In the genomic region with DNA sequence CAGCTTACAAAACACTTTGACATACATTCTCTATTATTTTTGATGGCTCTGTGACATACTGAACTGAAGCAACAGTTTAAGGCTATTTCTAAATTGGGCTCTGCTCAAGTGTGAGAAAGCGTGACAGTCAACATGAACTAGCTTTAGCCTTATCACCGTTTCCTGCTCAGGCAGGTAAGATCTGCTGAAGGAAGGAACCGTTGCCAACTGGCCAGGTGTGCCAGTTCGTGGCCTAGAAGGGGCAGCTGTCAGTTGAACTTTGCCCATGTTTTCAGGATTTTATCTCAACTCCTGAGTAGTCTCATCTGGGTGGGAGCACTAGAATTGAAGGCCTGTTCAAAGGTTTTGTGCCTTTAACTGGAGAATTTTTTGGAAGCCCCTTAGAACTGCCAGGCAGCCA, we compare ENCODE assay signal across 8 cellular contexts.
DNase-seq lines count a peak whose midpoint lies in the region; ATAC-seq and TF ChIP-seq lines count a peak whose summit lies in the region.

No MANE protein-coding gene starts in this region.

- H3K4me1 Mint-ChIP-seq in Caco-2 (ENCODE audit: low read depth, unreplicated experiment) (peaks cover 14% of the 10 kb centered on the region), naive B cell (peaks cover 71 to 94% (median 85%) of the 10 kb centered on the region in 3 donors)
- peaks cover 57% of the 10 kb centered on the region for H3K4me1 Mint-ChIP-seq in activated T-helper 17 cell treated with anti-CD3 and anti-CD28 coated beads, Interleukin-2, amount 50 U/mL, for 72 hours

- H3K27me3 ChIP-seq in Caco-2 (replicated peaks; ENCODE audit: control insufficient read depth, insufficient read depth, low read length): no peaks in the 10 kb centered on the region
- no peaks in the 10 kb centered on the region for H3K27me3 ChIP-seq in Karpas-422 (ENCODE audit: low read length)

- no peaks in the 10 kb centered on the region for H3K79me2 ChIP-seq in Karpas-422 (ENCODE audit: low read length)

- peak overlapping the region; percentile 46 for H3K27ac Mint-ChIP-seq in Caco-2 (ENCODE audit: unreplicated experiment)
- peak overlapping the region; percentile 86 for H3K27ac Mint-ChIP-seq in activated T-helper 17 cell treated with anti-CD3 and anti-CD28 coated beads, Interleukin-2, amount 50 U/mL, for 72 hours
- H3K27ac Mint-ChIP-seq in naive B cell: peak overlapping the region in 5 of 6 donors; percentile 84 to 99 (median 92)

- no peak for TF ChIP-seq POLR2A in GM18505 (IDR thresholded peaks at IDR 0.05; ENCODE audit: borderline replicate concordance, extremely low read depth, insufficient read depth, insufficient read length)

- no peak for TF ChIP-seq CTCF in Caco-2 (IDR thresholded peaks at IDR 0.05; ENCODE audit: insufficient read depth in 1 of 2, low read depth in 1 of 2, low read length in 1 of 2, severe bottlenecking in 1 of 2, unreplicated experiment in 1 of 2)

- H3K4me3 ChIP-seq in Caco-2 (ENCODE audit: low read depth, low read length): no peak overlapping the region
- no peak overlapping the region for H3K4me3 ChIP-seq in Karpas-422 (ENCODE audit: low read length)

- H3K36me3 Mint-ChIP-seq in Caco-2 (ENCODE audit: insufficient read depth, unreplicated experiment): no peaks in the 10 kb centered on the region
- H3K36me3 Mint-ChIP-seq in activated T-helper 17 cell treated with anti-CD3 and anti-CD28 coated beads, Interleukin-2, amount 50 U/mL, for 72 hours (ENCODE audit: low read depth): peaks cover 29% of the 10 kb centered on the region
- H3K36me3 Mint-ChIP-seq in naive B cell: peaks cover 0 to 8% of the 10 kb centered on the region in 2 donors

- ATAC-seq in HG03175 (IDR thresholded peaks at IDR 0.05; ENCODE audit: unreplicated experiment) (peak; percentile 23), naive B cell (ENCODE audit: low read depth in 2 of 2) (peak in 1 of 2 donors; percentile 14), GM18505 (IDR thresholded peaks at IDR 0.05; ENCODE audit: unreplicated experiment) (no peak)
- ATAC-seq in activated T-helper 17 cell treated with anti-CD3 and anti-CD28 coated beads, Interleukin-2, amount 50 U/mL, for 72 hours (replicated peaks): no peak

- POLR2A ChIA-PET in Caco-2 (lab: Charles Lee): no interaction called here

- H3K9me2 ChIP-seq in Karpas-422 (replicated peaks; ENCODE audit: insufficient read depth, low read length): no peaks in the 10 kb centered on the region

- H3K4me1 ChIP-seq in Caco-2 (peaks cover 18% of the 10 kb centered on the region), Karpas-422 (ENCODE audit: low read length) (peaks cover 15% of the 10 kb centered on the region)

- H3K27me3 Mint-ChIP-seq in Caco-2 (ENCODE audit: insufficient read depth, unreplicated experiment): no peaks in the 10 kb centered on the region
- no peaks in the 10 kb centered on the region for H3K27me3 Mint-ChIP-seq in activated T-helper 17 cell treated with anti-CD3 and anti-CD28 coated beads, Interleukin-2, amount 50 U/mL, for 72 hours
- no peaks in the 10 kb centered on the region for H3K27me3 Mint-ChIP-seq in naive B cell

- no peak overlapping the region for H2AFZ ChIP-seq in Karpas-422 (ENCODE audit: low read length)

- intact Hi-C loops in Caco-2 (cut with micrococcal nuclease; ENCODE audit: unreplicated experiment): no loop called here

- CTCF ChIA-PET in Caco-2 (lab: Charles Lee): no interaction called here

- H3K27ac ChIP-seq in Karpas-422 (ENCODE audit: low read length): no peak overlapping the region

- no peaks in the 10 kb centered on the region for H3K36me3 ChIP-seq in Caco-2 (ENCODE audit: control insufficient read depth, insufficient read depth, low read length)
- H3K36me3 ChIP-seq in Karpas-422 (ENCODE audit: insufficient read depth, low read length): no peaks in the 10 kb centered on the region

- no peak overlapping the region for H3K9ac ChIP-seq in Karpas-422 (ENCODE audit: low read length)

- no peak for DNase-seq in Caco-2
- peak; percentile 21 for DNase-seq in naive B cell
- no peak for DNase-seq in DMS 273 treated with DMSO at 0.1 percent for 48 hours (lab: John Stamatoyannopoulos, UW)
- no peak for DNase-seq in Karpas-422
- DNase-seq in GF-D8 (lab: John Stamatoyannopoulos, UW): no peak

- H4K20me1 ChIP-seq in Karpas-422 (ENCODE audit: insufficient read depth, low read depth, low read length): no peaks in the 10 kb centered on the region; the same call in 1 of the 2 replicates

- H3K4me2 ChIP-seq in Karpas-422 (ENCODE audit: low read depth, low read length, poor library complexity, severe bottlenecking): no peak overlapping the region

- H3K4me3 Mint-ChIP-seq in Caco-2 (ENCODE audit: unreplicated experiment) (no peak overlapping the region), naive B cell (peak overlapping the region in 7 of 8 donors; percentile 28 to 79 (median 61))
- peak overlapping the region; percentile 77 for H3K4me3 Mint-ChIP-seq in activated T-helper 17 cell treated with anti-CD3 and anti-CD28 coated beads, Interleukin-2, amount 50 U/mL, for 72 hours

- BruUV-seq in Caco-2 (replicated peaks; lab: Mats Ljungman, UMichigan): no TSS peak

- no peaks in the 10 kb centered on the region for H3K9me3 Mint-ChIP-seq in Caco-2 (ENCODE audit: unreplicated experiment)
- no peaks in the 10 kb centered on the region for H3K9me3 Mint-ChIP-seq in activated T-helper 17 cell treated with anti-CD3 and anti-CD28 coated beads, Interleukin-2, amount 50 U/mL, for 72 hours
- H3K9me3 Mint-ChIP-seq in naive B cell: peaks cover 4 to 7% (median 5%) of the 10 kb centered on the region in 7 donors

- H3K9me3 ChIP-seq in Caco-2 (no peaks in the 10 kb centered on the region), Karpas-422 (ENCODE audit: low read length) (no peaks in the 10 kb centered on the region)
